ENCODE assay signal across 1 cellular context in the genomic region with DNA sequence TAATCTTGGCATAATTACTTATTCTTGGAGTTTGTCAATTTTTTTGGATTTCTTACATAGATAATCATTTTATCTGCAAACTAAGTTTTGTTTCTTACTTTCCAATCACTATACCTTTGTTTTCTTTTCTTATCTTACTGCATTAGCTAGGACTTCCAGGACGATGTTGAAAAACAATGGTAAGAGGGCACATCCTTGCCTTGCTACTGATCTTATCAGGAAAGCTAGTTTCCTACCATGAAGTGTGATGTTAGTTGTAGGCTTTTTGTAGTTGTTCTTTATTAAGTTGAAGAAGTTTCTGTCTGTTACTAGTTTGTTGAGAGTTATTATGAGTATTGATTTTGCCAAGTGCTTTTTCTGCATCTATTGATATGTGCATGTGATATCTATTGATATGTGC.
A peak's percentile ranks its signal among the peaks of the same experiment; 100 is the strongest.
TF ChIP-seq lines count a peak whose summit lies in the region.

No MANE protein-coding gene starts in this region.

TF ChIP-seq in endothelial cell of umbilical vein, 7 proteins besides CTCF, POLR2A, EP300 and RAD21:
- TF ChIP-seq MYC (IDR thresholded peaks at IDR 0.05; ENCODE audit: low read depth, low read length) (no peak), GATA2 (IDR thresholded peaks at IDR 0.05; ENCODE audit: insufficient read depth, insufficient read length, low read depth, low read length) (peak; percentile 94), EZH2 (IDR thresholded peaks at IDR 0.05; ENCODE audit: borderline replicate concordance, low read depth, low read length, severe bottlenecking) (no peak), JUN (IDR thresholded peaks at IDR 0.05; ENCODE audit: borderline replicate concordance, insufficient read depth, insufficient read length, low read depth) (peak; percentile 8), POLR2AphosphoS5 (IDR thresholded peaks at IDR 0.05; ENCODE audit: insufficient read depth, low read depth, low read length) (no peak), FOS (IDR thresholded peaks at IDR 0.05; ENCODE audit: borderline replicate concordance, insufficient read depth, low read length) (no peak)
- TF ChIP-seq, protein P1, sequence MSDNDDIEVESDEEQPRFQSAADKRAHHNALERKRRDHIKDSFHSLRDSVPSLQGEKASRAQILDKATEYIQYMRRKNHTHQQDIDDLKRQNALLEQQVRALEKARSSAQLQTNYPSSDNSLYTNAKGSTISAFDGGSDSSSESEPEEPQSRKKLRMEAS (IDR thresholded peaks at IDR 0.05; ENCODE audit: insufficient read depth, insufficient read length): no peak
